In the genomic region with DNA sequence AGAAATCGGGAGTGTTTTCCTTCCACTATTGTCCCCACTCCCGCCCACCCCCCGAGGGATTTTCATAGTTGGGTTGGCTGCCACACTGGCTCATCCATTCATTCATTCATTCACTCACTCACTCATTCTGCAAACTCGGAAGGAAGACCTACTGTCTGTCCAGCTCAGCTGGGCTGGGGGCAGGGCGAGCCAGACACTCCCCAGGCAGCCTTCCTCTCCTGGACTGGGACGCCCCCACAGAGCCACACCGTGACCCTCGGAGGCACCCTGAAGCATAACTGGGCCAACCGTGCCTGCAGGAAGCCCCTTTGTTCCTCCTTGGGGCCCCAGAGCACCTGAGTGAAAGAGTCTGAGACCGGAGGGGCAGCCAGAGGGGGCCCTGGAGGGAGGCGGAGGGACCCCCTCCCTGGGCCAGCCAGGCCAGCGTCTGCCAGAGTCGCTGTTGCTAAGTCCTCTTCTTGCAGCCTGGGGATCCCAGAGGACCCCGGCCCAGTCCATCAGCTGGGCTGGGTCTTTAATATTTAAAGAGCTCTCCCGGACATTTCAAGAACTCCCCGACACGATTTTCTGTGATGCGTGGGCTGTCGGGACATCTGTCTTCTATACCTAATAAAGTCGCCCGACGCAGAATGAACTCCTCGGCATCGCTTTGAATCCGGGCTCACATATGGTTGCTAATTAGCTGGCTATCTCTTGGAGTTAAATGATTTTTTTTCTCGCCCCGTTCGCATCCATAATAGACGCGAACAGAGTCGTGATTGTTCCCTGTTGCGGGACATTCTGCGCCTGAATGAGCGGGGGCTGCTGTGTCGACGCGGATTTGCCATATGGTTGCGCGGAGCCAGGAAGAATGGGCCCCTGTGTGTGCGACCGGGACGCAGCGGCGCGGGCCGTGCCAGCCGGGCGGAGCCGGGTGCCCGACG, we compare ENCODE assay signal across 15 cellular contexts. TPM values are rescaled to one million over a fixed set of nuclear protein-coding genes. Genes with fewer than 3 reads are reported as not detected.
DNase-seq lines count a peak whose midpoint lies in the region; FAIRE-seq and TF ChIP-seq lines count a peak whose summit lies in the region.
"Had no signal": no experiment of that assay in that cellular context is flagged by ENCODE, and none has a peak within 500 bp of the region (broad histone marks: within the 10 kb centered on the region; RNA-seq: fewer than 3 reads in every experiment).

No MANE protein-coding gene starts in this region.

- no peaks in the 10 kb centered on the region for H3K79me2 ChIP-seq in neural progenitor cell (ENCODE audit: low read depth)

- H3K9ac ChIP-seq in HUES48 (ENCODE audit: low read depth, low read length): no peak overlapping the region
- H3K9ac ChIP-seq in neural progenitor cell: no peak overlapping the region

- H4K20me1 ChIP-seq in neural progenitor cell (ENCODE audit: low read depth): no peaks in the 10 kb centered on the region

- WGBS in small intestine, 3 donors: 25 to 36% (median 32%) methylated on average over 51 of the region's 51 CpGs

- H3K27ac ChIP-seq in HUES48 (ENCODE audit: low read depth, low read length) (no peak overlapping the region), neural progenitor cell (peak overlapping the region; percentile 31), small intestine (ENCODE audit: low read depth in 1 of 2, low read length in 1 of 2) (no peak overlapping the region)
- H3K27ac ChIP-seq: uterus, VCaP had no signal

- CTCF ChIA-PET in GM10248 (lab: Yijun Ruan, JAX): interaction anchor here (1.8 kb wide), 1 partner anchor 336 kb away, joined by 7 read pairs; no protein-coding TSS in a partner anchor

- H3K4me1 ChIP-seq in HUES48 (ENCODE audit: control insufficient read depth, insufficient read depth, low read length) (peaks cover 28% of the 10 kb centered on the region), neural progenitor cell (peaks cover 39% of the 10 kb centered on the region), small intestine (ENCODE audit: control insufficient read depth in 2 of 2, insufficient read depth in 1 of 2, low read depth in 1 of 2, low read length in 1 of 2) (no peaks in the 10 kb centered on the region)

- H3K27me3 ChIP-seq in HUES48 (ENCODE audit: control insufficient read depth, insufficient read depth, low read length) (peaks cover 85% of the 10 kb centered on the region), neural progenitor cell (peaks cover 54% of the 10 kb centered on the region), small intestine (ENCODE audit: control insufficient read depth in 2 of 2, insufficient read depth in 2 of 2, low read length in 2 of 2) (peaks cover 13 to 21% of the 10 kb centered on the region in 2 donors)

- H3K27me3 Mint-ChIP-seq in glutamatergic neuron (ENCODE audit: unreplicated experiment) (peaks cover 19% of the 10 kb centered on the region), neural progenitor cell (ENCODE audit: insufficient read depth, low read depth) (peaks cover 32% of the 10 kb centered on the region)

- H3K36me3 Mint-ChIP-seq in glutamatergic neuron (ENCODE audit: unreplicated experiment) (no peaks in the 10 kb centered on the region), neural progenitor cell (no peaks in the 10 kb centered on the region)

- H3K4me3 ChIP-seq in HUES48 (ENCODE audit: low read depth, low read length): peak overlapping the region; percentile 35; the same call in 1 of the 2 replicates
- H3K4me3 ChIP-seq in neural progenitor cell: peak overlapping the region; percentile 42
- H3K4me3 ChIP-seq in small intestine (ENCODE audit: low read depth in 1 of 2, low read length in 2 of 2): no peak overlapping the region
- H3K4me3 ChIP-seq: GM12878, uterus had no signal

- H3K4me2 ChIP-seq in neural progenitor cell: peak overlapping the region; percentile 92

- H3K9me3 ChIP-seq in HUES48 (ENCODE audit: control insufficient read depth, insufficient read depth, low read length): no peaks in the 10 kb centered on the region
- H3K9me3 ChIP-seq in neural progenitor cell (ENCODE audit: low read depth): no peaks in the 10 kb centered on the region
- H3K9me3 ChIP-seq in small intestine (ENCODE audit: control insufficient read depth, low read depth): no peaks in the 10 kb centered on the region
- H3K9me3 ChIP-seq: Caco-2, uterus had no signal

- DNase-seq in C1 segment of cervical spinal cord (lab: John Stamatoyannopoulos, UW) (peak in 10 of 14 donors; percentile 38 to 78 (median 62)), glutamatergic neuron (peak; percentile 75), neural progenitor cell (ENCODE audit: low spot score) (peak; percentile 62), NCI-H2227 treated with DMSO at 0.1 percent for 48 hours (lab: John Stamatoyannopoulos, UW) (no peak), SKM-1 (lab: John Stamatoyannopoulos, UW; ENCODE audit: unreplicated experiment) (no peak), GM10248 (ENCODE audit: extremely low spot score) (no peak), small intestine (no peak)
- DNase-seq: activated effector memory CD4-positive, alpha-beta T cell treated with Interleukin-2 at 50 U/mL for 16 hours; Caco-2; HFFc6; Kasumi-1; uterus had no signal

- H3K27ac Mint-ChIP-seq in glutamatergic neuron (ENCODE audit: unreplicated experiment) (peak overlapping the region; percentile 99), neural progenitor cell (peak overlapping the region; percentile 87)
- H3K27ac Mint-ChIP-seq: HFFc6 had no signal

- H3K4me1 Mint-ChIP-seq in glutamatergic neuron (ENCODE audit: low read depth, unreplicated experiment): peaks cover 24% of the 10 kb centered on the region
- peaks cover 44% of the 10 kb centered on the region for H3K4me1 Mint-ChIP-seq in neural progenitor cell

- H3K4me3 Mint-ChIP-seq in glutamatergic neuron (ENCODE audit: unreplicated experiment) (peak overlapping the region; percentile 79), neural progenitor cell (peak overlapping the region; percentile 80)
- H3K4me3 Mint-ChIP-seq: HFFc6 had no signal

- peaks cover 17% of the 10 kb centered on the region for H3K9me3 Mint-ChIP-seq in glutamatergic neuron (ENCODE audit: unreplicated experiment)
- peaks cover under 1% of the 10 kb centered on the region for H3K9me3 Mint-ChIP-seq in neural progenitor cell

- no peak for TF ChIP-seq CTCF in glutamatergic neuron (IDR thresholded peaks at IDR 0.05; ENCODE audit: partially characterized antibody, unreplicated experiment)
- TF ChIP-seq CTCF in neural progenitor cell (IDR thresholded peaks at IDR 0.05): no peak
- no peak for TF ChIP-seq CTCF in GM10248 (IDR thresholded peaks at IDR 0.05; ENCODE audit: control extremely low read depth, extremely low read depth, low read depth, missing control alignments)

- POLR2A ChIA-PET in GM10248 (lab: Yijun Ruan, JAX): no interaction called here

- H2AFZ ChIP-seq in neural progenitor cell (replicated peaks): no peak overlapping the region

- no peaks in the 10 kb centered on the region for H3K36me3 ChIP-seq in HUES48 (ENCODE audit: control insufficient read depth, insufficient read depth, low read length)
- H3K36me3 ChIP-seq in neural progenitor cell: no peaks in the 10 kb centered on the region
- no peaks in the 10 kb centered on the region for H3K36me3 ChIP-seq in small intestine (ENCODE audit: control insufficient read depth in 2 of 2, insufficient read depth in 2 of 2, low read length in 2 of 2)
- H3K36me3 ChIP-seq: uterus had no signal

- H3F3A ChIP-seq in neural progenitor cell (ENCODE audit: low read depth): peaks cover 49% of the 10 kb centered on the region

- FAIRE-seq in small intestine (lab: Jason Lieb, UNC): no peak
- FAIRE-seq: GM12878 had no signal

RNA-seq across cellular contexts. Expression of a gene that starts 16.7 kb away (rescaled TPM):
- total RNA-seq in glutamatergic neuron (ENCODE audit: unreplicated experiment) (391 TPM), neural progenitor cell (ENCODE audit: low replicate concordance) (47.8 and 49.3 TPM in 2 replicates)
- 10 to 100 TPM in 1 of 3 donors, 1 to 10 TPM in 2; 4.0 to 29.7 (median 5.7) TPM for polyA plus RNA-seq in small intestine

Comparison
In these comparisons a context has a peak if more than half of its experiments do, and no peak if none do; other contexts are left out.
1. DNase-seq: peak in C1 segment of cervical spinal cord (10 of 14), glutamatergic neuron (single experiment) and neural progenitor cell (single experiment); none in NCI-H2227 treated with DMSO at 0.1 percent for 48 hours (single experiment), SKM-1 (single experiment), GM10248 (single experiment) and small intestine (single experiment).
2. H3K4me3 ChIP-seq: peak in HUES48 (single experiment) and neural progenitor cell (single experiment); none in small intestine (0 of 2).